Comparison of ENCODE assay signal across 32 cellular contexts in the genomic region with DNA sequence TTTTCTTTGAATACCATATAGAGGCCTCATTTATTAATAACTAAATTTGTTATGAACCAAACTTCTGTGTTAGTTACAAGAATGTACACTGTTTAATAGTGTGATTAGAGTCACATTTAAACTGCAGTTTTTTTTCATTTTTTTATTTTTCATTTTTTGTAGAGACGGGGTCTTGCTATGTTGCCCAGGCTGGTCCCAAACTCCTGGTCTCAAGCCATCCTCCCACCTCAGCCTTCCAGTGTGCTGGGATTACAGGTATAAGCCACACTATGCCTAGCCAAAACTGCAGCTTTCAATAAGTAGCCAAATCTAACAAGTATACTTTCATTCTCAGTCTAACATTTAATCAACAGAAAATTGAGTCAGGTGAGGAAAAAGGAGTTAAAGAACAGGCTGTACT.
"Had no signal": no experiment of that assay in that cellular context is flagged by ENCODE, and none has a peak within 500 bp of the region (broad histone marks: within the 10 kb centered on the region; RNA-seq: fewer than 3 reads in every experiment).

No MANE protein-coding gene starts in this region.

- H3K27me3 ChIP-seq: SJCRH30 had no signal

- H3K27ac ChIP-seq: PC-9, RWPE1, SJCRH30, SK-N-MC had no signal

- H2AFZ ChIP-seq: PC-9 had no signal

- ATAC-seq: Panc1, Right ventricle myocardium inferior, SK-N-SH treated with all-trans-retinoic acid at 6 μM for 48 hours, T-cell had no signal

- H3K4me3 ChIP-seq: PC-9, SJCRH30, SK-N-MC had no signal

- H3K9me3 ChIP-seq: SJCRH30 had no signal

- DNase-seq: MM.1S, NCI-H1048, NCI-H1092 treated with DMSO at 0.1 percent for 48 hours, NCI-H1105 treated with DMSO at 0.1 percent for 48 hours, NCI-H1436, NCI-H146, NCI-H1694, NCI-H187, NCI-H1930, NCI-H2029 treated with DMSO at 0.1 percent for 48 hours, NCI-H2081 treated with DMSO at 0.1 percent for 48 hours, NCI-H2107, NCI-H2171, NCI-H226, NCI-H446 treated with DMSO at 0.1 percent for 48 hours, NCI-H510A, NCI-H524, NCI-H526, NCI-H69, NCI-H748 treated with DMSO at 0.1 percent for 48 hours, NCI-H82, PC-9, SHP77, SIG-M5, SJCRH30, T-cell had no signal

- H3K36me3 ChIP-seq: SJCRH30 had no signal

- FAIRE-seq: RCC 7860 had no signal

- H3K4me2 ChIP-seq: PC-9 had no signal
